ENCODE assay signal across 9 cellular contexts in genomic region chrX:149487292-149487691, GRCh38. TPM values are rescaled to one million over a fixed set of nuclear protein-coding genes. Genes with fewer than 3 reads are reported as not detected.
A peak's percentile ranks its signal among the peaks of the same experiment; 100 is the strongest.
DNase-seq lines count a peak whose midpoint lies in the region; ATAC-seq and TF ChIP-seq lines count a peak whose summit lies in the region.
"Had no signal": no experiment of that assay in that cellular context is flagged by ENCODE, and none has a peak within 500 bp of the region (broad histone marks: within the 10 kb centered on the region; RNA-seq: fewer than 3 reads in every experiment).

No MANE protein-coding gene starts in this region.

- no peaks in the 10 kb centered on the region for H3K27me3 Mint-ChIP-seq in central memory CD8-positive, alpha-beta T cell

- H3K27ac Mint-ChIP-seq in central memory CD8-positive, alpha-beta T cell (ENCODE audit: low read depth): peak overlapping the region; percentile 8
- no peak overlapping the region for H3K27ac Mint-ChIP-seq in stimulated activated effector memory CD8-positive, alpha-beta T cell treated with anti-CD3 and anti-CD28 coated beads, Interleukin-12 subunit alpha, Interleukin-12 subunit beta, amount 100 ng/mL, for 72 hours

- no peak overlapping the region for H3K4me3 ChIP-seq in hepatocyte
- H3K4me3 ChIP-seq in prostate gland: no peak overlapping the region

- H3K4me1 Mint-ChIP-seq in central memory CD8-positive, alpha-beta T cell: peaks cover 20% of the 10 kb centered on the region
- H3K4me1 Mint-ChIP-seq in stimulated activated effector memory CD8-positive, alpha-beta T cell treated with anti-CD3 and anti-CD28 coated beads, Interleukin-12 subunit alpha, Interleukin-12 subunit beta, amount 100 ng/mL, for 72 hours: peaks cover 17% of the 10 kb centered on the region

- no peaks in the 10 kb centered on the region for H3K9me3 Mint-ChIP-seq in central memory CD8-positive, alpha-beta T cell
- no peaks in the 10 kb centered on the region for H3K9me3 Mint-ChIP-seq in stimulated activated effector memory CD8-positive, alpha-beta T cell treated with anti-CD3 and anti-CD28 coated beads, Interleukin-12 subunit alpha, Interleukin-12 subunit beta, amount 100 ng/mL, for 72 hours

- WGBS in hepatocyte (ENCODE audit: low lambda C conversion rate, missing lambda C conversion rate): 89% methylated on average over 6 of the region's 6 CpGs
- 76% methylated on average over 6 of the region's 6 CpGs for WGBS in prostate gland

- no peaks in the 10 kb centered on the region for H3K9me2 ChIP-seq in hepatocyte (replicated peaks; ENCODE audit: insufficient read depth)

- H4K20me1 ChIP-seq in hepatocyte (ENCODE audit: insufficient read depth, poor library complexity, severe bottlenecking): no peaks in the 10 kb centered on the region

- no peaks in the 10 kb centered on the region for H3K27me3 ChIP-seq in hepatocyte
- no peaks in the 10 kb centered on the region for H3K27me3 ChIP-seq in prostate gland (replicated peaks; ENCODE audit: insufficient read depth)

- no peak overlapping the region for H3K27ac ChIP-seq in hepatocyte
- no peak overlapping the region for H3K27ac ChIP-seq in prostate gland
- H3K27ac ChIP-seq: parathyroid adenoma had no signal

- H3K9me3 ChIP-seq in hepatocyte (ENCODE audit: low read depth) (no peaks in the 10 kb centered on the region), prostate gland (no peaks in the 10 kb centered on the region)

- TF ChIP-seq CTCF in LNCAP (IDR thresholded peaks at IDR 0.05): peak; percentile 22; the same call in 1 of the 2 replicates
- TF ChIP-seq CTCF in hepatocyte (IDR thresholded peaks at IDR 0.05; ENCODE audit: poor library complexity): no peak
- no peak for TF ChIP-seq CTCF in prostate gland (IDR thresholded peaks at IDR 0.05)

- no peak overlapping the region for H3K4me3 Mint-ChIP-seq in central memory CD8-positive, alpha-beta T cell
- H3K4me3 Mint-ChIP-seq in stimulated activated effector memory CD8-positive, alpha-beta T cell treated with anti-CD3 and anti-CD28 coated beads, Interleukin-12 subunit alpha, Interleukin-12 subunit beta, amount 100 ng/mL, for 72 hours: no peak overlapping the region

- H3K4me1 ChIP-seq in hepatocyte (ENCODE audit: insufficient read depth) (no peaks in the 10 kb centered on the region), prostate gland (replicated peaks) (no peaks in the 10 kb centered on the region)
- H3K4me1 ChIP-seq: parathyroid adenoma had no signal

- H3K36me3 ChIP-seq in hepatocyte (replicated peaks; ENCODE audit: insufficient read depth, low read depth) (no peaks in the 10 kb centered on the region), prostate gland (no peaks in the 10 kb centered on the region)

- H3K4me2 ChIP-seq in hepatocyte: no peak overlapping the region

- H3K79me2 ChIP-seq in hepatocyte: no peaks in the 10 kb centered on the region
- H3K79me2 ChIP-seq: parathyroid adenoma had no signal

- H2AFZ ChIP-seq in hepatocyte: no peak overlapping the region
- H2AFZ ChIP-seq: parathyroid adenoma had no signal

- TF ChIP-seq POLR2A in prostate gland (IDR thresholded peaks at IDR 0.05): no peak

- intact Hi-C loops in prostate gland (cut with DNase I): no loop called here

- peaks cover 79% of the 10 kb centered on the region for H3K36me3 Mint-ChIP-seq in central memory CD8-positive, alpha-beta T cell (ENCODE audit: insufficient read depth)
- H3K36me3 Mint-ChIP-seq in stimulated activated effector memory CD8-positive, alpha-beta T cell treated with anti-CD3 and anti-CD28 coated beads, Interleukin-12 subunit alpha, Interleukin-12 subunit beta, amount 100 ng/mL, for 72 hours: peaks cover 85% of the 10 kb centered on the region

- DNase-seq in stimulated activated CD4-positive, alpha-beta T cell treated with anti-CD3 and anti-CD28 coated beads, Interleukin-4, amount 100 ng/mL, for 24 hours: peak; percentile 13
- no peak for DNase-seq in stimulated activated CD4-positive, alpha-beta T cell treated with anti-CD3 and anti-CD28 coated beads, Interleukin-4, amount 100 ng/mL, for 1 hour
- DNase-seq in central memory CD8-positive, alpha-beta T cell (ENCODE audit: low spot score in 2 of 2): no peak
- DNase-seq in stimulated activated effector memory CD8-positive, alpha-beta T cell treated with anti-CD3 and anti-CD28 coated beads, Interleukin-12 subunit alpha, Interleukin-12 subunit beta, amount 100 ng/mL, for 72 hours (ENCODE audit: low spot score in 2 of 2): no peak
- DNase-seq in hepatocyte (ENCODE audit: low spot score) (no peak), prostate gland (ENCODE audit: low spot score) (no peak)

- peak; percentile 17 for ATAC-seq in central memory CD8-positive, alpha-beta T cell (replicated peaks; ENCODE audit: extremely low read depth, poor library complexity, severe bottlenecking)
- ATAC-seq in stimulated activated effector memory CD8-positive, alpha-beta T cell treated with anti-CD3 and anti-CD28 coated beads, Interleukin-12 subunit alpha, Interleukin-12 subunit beta, amount 100 ng/mL, for 72 hours: peak; percentile 81
- no peak for ATAC-seq in HG02588 (IDR thresholded peaks at IDR 0.05; ENCODE audit: unreplicated experiment)

RNA-seq across cellular contexts. Expression of gene IDS, which starts 17.8 kb away (rescaled TPM):
- total RNA-seq in hepatocyte (25.4 and 30.6 TPM in 2 replicates), prostate gland (10 to 100 TPM; 47.4 to 82.9 TPM)
- 33.7 and 42.7 TPM in 2 replicates for polyA plus RNA-seq in hepatocyte

RNA-seq across cellular contexts. Expression of gene EOLA1, which starts 53.5 kb away (rescaled TPM):
- 13.4 and 19.6 TPM in 2 replicates for total RNA-seq in hepatocyte
- polyA plus RNA-seq in hepatocyte: 9.1 and 14.6 TPM in 2 replicates
- 10 to 100 TPM; 13.9 to 17.7 TPM for total RNA-seq in prostate gland
